Comparison of ENCODE assay signal across 10 cellular contexts in the genomic region with DNA sequence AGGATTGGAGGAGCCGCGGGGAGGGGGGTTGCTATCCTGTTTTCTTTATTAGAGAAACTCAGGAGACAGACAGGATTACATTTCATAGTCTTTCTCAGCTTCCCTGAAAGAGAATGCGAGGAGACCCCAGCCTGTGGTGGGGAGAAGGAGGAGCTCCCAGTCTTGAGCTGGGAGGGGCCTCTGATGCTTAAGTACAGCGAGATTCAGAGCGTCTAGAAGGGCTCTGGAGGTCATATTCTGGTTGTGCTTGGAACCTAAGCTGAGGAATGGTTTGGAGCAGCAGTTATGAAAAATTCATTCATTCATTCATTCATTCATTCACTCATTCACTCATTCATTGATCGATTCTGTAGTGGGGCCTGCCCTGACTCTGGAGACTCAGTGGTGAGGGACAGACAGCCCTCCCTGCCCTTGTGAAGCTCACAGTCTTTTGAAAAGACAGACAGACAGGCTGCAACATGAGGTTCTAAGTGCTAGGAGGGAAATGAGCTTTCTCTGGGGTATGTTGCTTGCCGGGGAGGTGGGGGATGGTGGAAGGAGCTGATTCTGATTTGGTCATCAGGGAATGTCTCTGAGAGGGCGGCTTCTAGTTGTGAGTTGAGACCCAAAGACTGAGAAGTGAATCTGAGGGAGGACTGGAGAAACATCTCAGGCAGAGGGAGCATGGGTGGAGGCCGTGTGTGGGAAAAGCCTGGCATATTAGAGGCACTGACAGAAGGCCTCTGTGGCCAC. TPM values are rescaled to one million over a fixed set of nuclear protein-coding genes. Genes with fewer than 3 reads are reported as not detected.
A peak's percentile ranks its signal among the peaks of the same experiment; 100 is the strongest.
DNase-seq lines count a peak whose midpoint lies in the region; ATAC-seq and TF ChIP-seq lines count a peak whose summit lies in the region.
"Had no signal": no experiment of that assay in that cellular context is flagged by ENCODE, and none has a peak within 500 bp of the region (broad histone marks: within the 10 kb centered on the region; RNA-seq: fewer than 3 reads in every experiment).

No MANE protein-coding gene starts in this region.

- peak overlapping the region; percentile 70 for H2AFZ ChIP-seq in osteoblast (ENCODE audit: low read length)

- POLR2A ChIA-PET in Panc1 (lab: Charles Lee): interaction anchor here (0.6 kb wide), 1 partner anchor 125 kb away, joined by 3 read pairs; no protein-coding TSS in a partner anchor

- H3K27me3 ChIP-seq in Panc1 (ENCODE audit: control insufficient read depth, insufficient read depth, low read length) (no peaks in the 10 kb centered on the region), osteoblast (ENCODE audit: insufficient read depth, low read length) (no peaks in the 10 kb centered on the region)
- H3K27me3 ChIP-seq: tibial artery had no signal

- H3K4me1 ChIP-seq in Panc1 (ENCODE audit: control insufficient read depth, insufficient read depth, low read length): peaks cover 25% of the 10 kb centered on the region
- H3K4me1 ChIP-seq in osteoblast (ENCODE audit: insufficient read depth, low read length): peaks cover 37% of the 10 kb centered on the region

- TF ChIP-seq CTCF in Panc1 (IDR thresholded peaks at IDR 0.05) (no peak), fibroblast of mammary gland (conservative IDR thresholded peaks at IDR 0.05; ENCODE audit: control insufficient read depth, insufficient read depth, low read depth, low read length) (peak; percentile 29), osteoblast (IDR thresholded peaks at IDR 0.05; ENCODE audit: extremely low read depth, low read depth, low read length) (peak; percentile 10)

- H3K27ac ChIP-seq in Panc1 (ENCODE audit: low read length) (peak overlapping the region; percentile 97), osteoblast (ENCODE audit: low read depth, low read length) (peak overlapping the region; percentile 59)
- H3K27ac ChIP-seq: SK-N-MC had no signal

- H3K9me3 ChIP-seq in Panc1 (ENCODE audit: control insufficient read depth, insufficient read depth, low read depth, low read length): no peaks in the 10 kb centered on the region
- H3K9me3 ChIP-seq in osteoblast (ENCODE audit: low read depth, low read length): no peaks in the 10 kb centered on the region
- H3K9me3 ChIP-seq: tibial artery had no signal

- BruUV-seq in Panc1 (replicated peaks; lab: Mats Ljungman, UMichigan): TSS peak; percentile 65

- H3K79me2 ChIP-seq in osteoblast (ENCODE audit: insufficient read depth, low read length): peaks cover 77% of the 10 kb centered on the region

- peaks cover 10% of the 10 kb centered on the region; the same call in 1 of the 2 replicates for H3K36me3 ChIP-seq in Panc1 (ENCODE audit: control insufficient read depth, insufficient read depth, low read length)
- H3K36me3 ChIP-seq in osteoblast (ENCODE audit: insufficient read depth, low read length): no peaks in the 10 kb centered on the region
- H3K36me3 ChIP-seq: tibial artery had no signal

- intact Hi-C loops in Panc1 (cut with micrococcal nuclease; ENCODE audit: unreplicated experiment): loop anchor here (2.0 to 5.0 kb wide), 2 partner anchors 30 to 175 kb away; no protein-coding TSS in a partner anchor

- H3K4me2 ChIP-seq in osteoblast (ENCODE audit: insufficient read depth, low read length): peak overlapping the region; percentile 49

- H3K4me3 ChIP-seq in Panc1 (ENCODE audit: low read depth in 2 of 2, low read length in 2 of 2): peak overlapping the region; percentile 83 to 96
- H3K4me3 ChIP-seq in fibroblast of mammary gland (ENCODE audit: control insufficient read depth, low read depth, low read length): no peak overlapping the region
- H3K4me3 ChIP-seq in osteoblast (ENCODE audit: insufficient read depth, low read length): peak overlapping the region; percentile 21
- H3K4me3 ChIP-seq: SK-N-MC, tibial artery had no signal

- no peak for ATAC-seq in Panc1
- ATAC-seq in GM19397 (IDR thresholded peaks at IDR 0.05; ENCODE audit: unreplicated experiment): no peak
- ATAC-seq in HG03439 (IDR thresholded peaks at IDR 0.05; ENCODE audit: unreplicated experiment): no peak

- CTCF ChIA-PET in Panc1 (lab: Charles Lee): interaction anchor here (1.1 kb wide), 1 partner anchor 221 kb away, joined by 9 read pairs; no protein-coding TSS in a partner anchor

- in situ Hi-C loops in Panc1 (cut with HindIII; ENCODE audit: low pct_unique_long_range_greater_than_20kb, low sequenced_read_pairs): no loop called here

- peaks cover 7% of the 10 kb centered on the region for H4K20me1 ChIP-seq in osteoblast (ENCODE audit: insufficient read depth, low read length)

- DNase-seq in ELF-1 (ENCODE audit: low read depth, low spot score): peak; percentile 70
- no peak for DNase-seq in Panc1 (ENCODE audit: low read depth, low spot score)
- peak; percentile 91 for DNase-seq in fibroblast of mammary gland (ENCODE audit: low read depth)
- peak; percentile 93 for DNase-seq in osteoblast (ENCODE audit: insufficient read length, low spot score, missing footprints)
- no peak for DNase-seq in inferior parietal cortex (ENCODE audit: extremely low spot score)
- DNase-seq in NCI-H1417 (lab: John Stamatoyannopoulos, UW): no peak
- DNase-seq: tibial artery had no signal

RNA-seq across cellular contexts. Expression of a gene that starts 2.5 kb away (rescaled TPM):
- total RNA-seq in Panc1 (2021; ENCODE audit: unreplicated experiment) (35.6 TPM), osteoblast (5.4 and 5.9 TPM in 2 replicates)
- polyA plus RNA-seq in Panc1 (2012; ENCODE audit: insufficient read length): 50.9 TPM

Comparison
In these comparisons a context has a peak if more than half of its experiments do, and no peak if none do; other contexts are left out.
1. DNase-seq: peak in ELF-1 (single experiment), fibroblast of mammary gland (single experiment) and osteoblast (single experiment); none in Panc1 (single experiment), inferior parietal cortex (single experiment) and NCI-H1417 (0 of 3).